ENCODE assay signal across 10 cellular contexts in the genomic region with DNA sequence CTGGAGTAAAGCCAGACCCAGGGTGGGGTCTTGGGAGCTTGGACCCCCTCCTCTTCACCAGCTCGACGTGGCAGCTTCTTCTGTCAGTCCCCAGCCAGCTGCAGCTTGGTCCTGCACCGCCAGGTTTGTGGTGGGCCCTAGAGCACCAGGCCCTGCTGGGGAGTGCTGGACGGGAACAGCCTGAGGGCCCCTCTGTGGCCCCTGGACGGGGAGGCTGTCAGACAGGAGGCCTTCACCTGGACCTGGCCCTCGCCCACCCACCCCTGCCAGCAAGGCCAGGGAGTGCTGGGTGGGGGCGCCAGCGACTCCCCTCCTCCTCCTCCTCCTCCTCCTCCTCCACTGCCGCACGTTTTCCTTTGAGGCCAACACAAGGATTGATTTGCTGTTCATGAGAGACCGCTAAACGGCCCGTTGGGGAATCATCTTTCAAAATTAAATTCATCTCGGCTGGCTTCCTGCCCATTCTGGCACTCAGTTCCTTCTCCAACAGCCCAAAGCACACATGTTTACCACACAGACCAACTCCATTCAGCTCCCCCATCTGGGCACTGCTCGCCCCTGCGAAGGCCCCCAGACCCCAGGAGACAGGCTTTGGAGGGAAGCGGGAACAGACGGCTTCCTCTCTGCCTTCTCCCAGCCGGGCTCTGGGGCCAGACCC. TPM values are rescaled to one million over a fixed set of nuclear protein-coding genes. Genes with fewer than 3 reads are reported as not detected.
DNase-seq lines count a peak whose midpoint lies in the region; ATAC-seq, FAIRE-seq and TF ChIP-seq lines count a peak whose summit lies in the region.
"Had no signal": no experiment of that assay in that cellular context is flagged by ENCODE, and none has a peak within 500 bp of the region (broad histone marks: within the 10 kb centered on the region; RNA-seq: fewer than 3 reads in every experiment).

No MANE protein-coding gene starts in this region.

- no peak for FAIRE-seq in K562 (lab: Jason Lieb, UNC)

- H3K9me2 ChIP-seq in neural cell (ENCODE audit: insufficient read depth, low read length) = no peaks in the 10 kb centered on the region

- WGBS in K562 (ENCODE audit: insufficient coverage, low coverage, missing lambda C conversion rate) = 8% methylated on average over 16 of the region's 19 CpGs
- WGBS in esophagus squamous epithelium, 2 donors = 0 to 9% methylated on average over 4 to 12 of the region's 19 CpGs
- WGBS in transverse colon (ENCODE audit: low coverage in 1 of 2), 2 donors = 23% methylated on average over 19 of the region's 19 CpGs; no CpG with 5 or more reads in 1 of the 2 donors

- CTCF ChIA-PET in K562 (lab: Yijun Ruan, JAX; ENCODE audit: low intra/inter-chr PET ratio) = no interaction called here

- BruUV-seq in K562 (replicated peaks; lab: Mats Ljungman, UMichigan) = no TSS peak

- H3K4me3 ChIP-seq in K562 (no peak overlapping the region), neural cell (ENCODE audit: low read length) (peak overlapping the region; percentile 70), esophagus squamous epithelium (peak overlapping the region in 2 of 4 donors; percentile 45 to 68), transverse colon (peak overlapping the region in 1 of 4 donors; percentile 44)

- H3K4me1 Mint-ChIP-seq in activated T-helper 17 cell treated with anti-CD3 and anti-CD28 coated beads, Interleukin-2, amount 50 U/mL, for 72 hours = no peaks in the 10 kb centered on the region

- TF ChIP-seq POLR2A in K562 (conservative IDR thresholded peaks at IDR 0.05) (no peak), esophagus squamous epithelium (IDR thresholded peaks at IDR 0.05) (no peak), transverse colon (IDR thresholded peaks at IDR 0.05) (no peak)

- no peaks in the 10 kb centered on the region for H3K9me1 ChIP-seq in K562 (ENCODE audit: control insufficient read depth, insufficient read depth, low read length)

- no peak overlapping the region for H3K27ac Mint-ChIP-seq in activated T-helper 17 cell treated with anti-CD3 and anti-CD28 coated beads, Interleukin-2, amount 50 U/mL, for 72 hours

- H3K4me1 ChIP-seq in K562 (replicated peaks in 1 of 2; ENCODE audit: control insufficient read depth in 2 of 2, insufficient read depth in 2 of 2, low read length in 2 of 2) = peaks cover 4 to 23% of the 10 kb centered on the region in 2 experiments; a peak in 3 of 5 replicates
- peaks cover 18 to 23% (median 22%) of the 10 kb centered on the region in 3 donors for H3K4me1 ChIP-seq in esophagus squamous epithelium
- peaks cover 11 to 19% (median 15%) of the 10 kb centered on the region in 4 donors for H3K4me1 ChIP-seq in transverse colon

- H3F3A ChIP-seq in neural cell (ENCODE audit: insufficient read depth, low read length, poor library complexity, severe bottlenecking) = no peaks in the 10 kb centered on the region

- H3K27me3 ChIP-seq in K562 (ENCODE audit: control insufficient read depth in 2 of 2, insufficient read depth in 2 of 2, low read length in 2 of 2) (peaks cover 12 to 74% of the 10 kb centered on the region in 2 experiments; a peak in 4 of 5 replicates), neural cell (ENCODE audit: insufficient read depth, low read depth, low read length) (peaks cover 8% of the 10 kb centered on the region), esophagus squamous epithelium (peaks cover 0 to 86% (median 2%) of the 10 kb centered on the region in 4 donors), transverse colon (peaks cover 51% of the 10 kb centered on the region)

- H3K9me3 ChIP-seq in K562 (replicated peaks; ENCODE audit: control insufficient read depth, insufficient read depth, low read depth, low read length) (no peaks in the 10 kb centered on the region), neural cell (ENCODE audit: low read length) (no peaks in the 10 kb centered on the region), esophagus squamous epithelium (no peaks in the 10 kb centered on the region), transverse colon (no peaks in the 10 kb centered on the region)

- TF ChIP-seq CTCF in K562 (IDR thresholded peaks at IDR 0.05 in 2 of 3, conservative IDR thresholded peaks at IDR 0.05 in 1 of 3; ENCODE audit: insufficient read depth in 2 of 3, low read depth in 1 of 3, low read length in 3 of 3) (no peak), neural cell (IDR thresholded peaks at IDR 0.05; ENCODE audit: poor library complexity, severe bottlenecking) (no peak), esophagus squamous epithelium (IDR thresholded peaks at IDR 0.05) (no peak), transverse colon (IDR thresholded peaks at IDR 0.05) (no peak)

- no peak for TF ChIP-seq EP300 in Ishikawa (IDR thresholded peaks at IDR 0.05; ENCODE audit: borderline replicate concordance)
- TF ChIP-seq EP300 in K562 (IDR thresholded peaks at IDR 0.05; ENCODE audit: low read length) = no peak
- no peak for TF ChIP-seq EP300 in neural cell (conservative IDR thresholded peaks at IDR 0.05; ENCODE audit: poor library complexity, severe bottlenecking)
- TF ChIP-seq EP300 in transverse colon (IDR thresholded peaks at IDR 0.05; ENCODE audit: low read depth) = no peak

- intact Hi-C loops in K562 (cut with micrococcal nuclease) (no loop called here), esophagus squamous epithelium (cut with DNase I) (no loop called here), transverse colon (cut with DNase I; ENCODE audit: low total_unique reads) (no loop called here)

- in situ Hi-C loops in K562 (cut with MboI) = no loop called here
- in situ Hi-C loops in transverse colon (cut with MboI; ENCODE audit: low pct_ligation_motif_present in 1 of 4, low pct_unique_long_range_greater_than_20kb in 1 of 4, low sequenced_read_pairs in 3 of 4) = no loop called here

- H3K36me3 Mint-ChIP-seq in activated T-helper 17 cell treated with anti-CD3 and anti-CD28 coated beads, Interleukin-2, amount 50 U/mL, for 72 hours (ENCODE audit: low read depth) = no peaks in the 10 kb centered on the region

- H3K9ac ChIP-seq in K562 (ENCODE audit: insufficient read depth in 1 of 2, low read depth in 2 of 2, low read length in 2 of 2) = no peak overlapping the region
- H3K9ac ChIP-seq in neural cell (ENCODE audit: low read length) = no peak overlapping the region

- H3K4me2 ChIP-seq in K562 (ENCODE audit: insufficient read depth, low read length) = no peak overlapping the region
- no peak overlapping the region for H3K4me2 ChIP-seq in neural cell (ENCODE audit: low read length)

- H3K9me3 Mint-ChIP-seq in activated T-helper 17 cell treated with anti-CD3 and anti-CD28 coated beads, Interleukin-2, amount 50 U/mL, for 72 hours = no peaks in the 10 kb centered on the region

- POLR2A ChIA-PET in K562 (lab: Yijun Ruan, JAX) = interaction anchor here (1.1 kb wide), 1 partner anchor 19 kb away, joined by 3 read pairs; no protein-coding TSS in a partner anchor

- no peaks in the 10 kb centered on the region for H3K36me3 ChIP-seq in K562 (ENCODE audit: control insufficient read depth, insufficient read depth, low read length)
- H3K36me3 ChIP-seq in neural cell (ENCODE audit: insufficient read depth, low read length) = no peaks in the 10 kb centered on the region
- H3K36me3 ChIP-seq in esophagus squamous epithelium = no peaks in the 10 kb centered on the region
- no peaks in the 10 kb centered on the region for H3K36me3 ChIP-seq in transverse colon

- no peaks in the 10 kb centered on the region for H3K79me2 ChIP-seq in K562 (ENCODE audit: control insufficient read depth, insufficient read depth, low read length)
- no peaks in the 10 kb centered on the region for H3K79me2 ChIP-seq in neural cell (replicated peaks; ENCODE audit: insufficient read depth, low read length)

- ATAC-seq in K562 = no peak
- ATAC-seq in activated T-helper 17 cell treated with anti-CD3 and anti-CD28 coated beads, Interleukin-2, amount 50 U/mL, for 72 hours (replicated peaks) = no peak

- peak; percentile 70 for DNase-seq in DMS 273 treated with DMSO at 0.1 percent for 48 hours (lab: John Stamatoyannopoulos, UW)
- no peak for DNase-seq in K562 (ENCODE audit: extremely low read depth in 1 of 4, low spot score in 3 of 4)
- no peak for DNase-seq in esophagus squamous epithelium (lab: John Stamatoyannopoulos, UW)
- no peak for DNase-seq in transverse colon
- DNase-seq in mucosa of gallbladder (ENCODE audit: low spot score) = no peak
- DNase-seq: midbrain had no signal

- TF ChIP-seq RAD21 in Ishikawa (IDR thresholded peaks at IDR 0.05; ENCODE audit: low read depth) (no peak), K562 (CRISPR knock-in tag; conservative IDR thresholded peaks at IDR 0.05 in 1 of 2, IDR thresholded peaks at IDR 0.05 in 1 of 2) (no peak), neural cell (conservative IDR thresholded peaks at IDR 0.05) (no peak)

- H3K27me3 Mint-ChIP-seq in activated T-helper 17 cell treated with anti-CD3 and anti-CD28 coated beads, Interleukin-2, amount 50 U/mL, for 72 hours = peaks cover 8% of the 10 kb centered on the region

- H2AFZ ChIP-seq in K562 (ENCODE audit: low read depth, low read length) = no peak overlapping the region
- H2AFZ ChIP-seq in neural cell (ENCODE audit: low read depth, low read length) = no peak overlapping the region

- H4K20me1 ChIP-seq in K562 (replicated peaks; ENCODE audit: control insufficient read depth, insufficient read depth, low read length) (peaks cover 20% of the 10 kb centered on the region), neural cell (ENCODE audit: insufficient read depth) (no peaks in the 10 kb centered on the region)

- H3K4me3 Mint-ChIP-seq in activated T-helper 17 cell treated with anti-CD3 and anti-CD28 coated beads, Interleukin-2, amount 50 U/mL, for 72 hours = no peak overlapping the region

- no peak overlapping the region for H3K27ac ChIP-seq in K562 (ENCODE audit: extremely low read depth, low read depth, low read length)
- H3K27ac ChIP-seq in neural cell (ENCODE audit: low read length) = no peak overlapping the region
- no peak overlapping the region for H3K27ac ChIP-seq in esophagus squamous epithelium
- no peak overlapping the region for H3K27ac ChIP-seq in transverse colon

RNA-seq across cellular contexts. Expression of a gene that starts 1.0 kb away (rescaled TPM):
- 0.90 and 2.1 TPM in 2 replicates for total RNA-seq in K562 (2011; cell fraction: chromatin; rRNA removed; ENCODE audit: low replicate concordance)
- total RNA-seq in K562 (2011; cell fraction: nucleolus; rRNA removed) = 1.6 and 1.8 TPM in 2 replicates
- 0.73 and 0.99 TPM in 2 replicates for total RNA-seq in K562 (2011; cell fraction: nucleoplasm; rRNA removed)
- total RNA-seq in K562 (2014; rRNA removed) (0.04 and 0.32 TPM in 2 replicates), K562 (2014; rRNA removed; fragmentation: Illumina TruSeq; extraction: Trizol) (not detected in 2 replicates), K562 (2015; rRNA removed; fragmentation: Illumina TruSeq; extraction: Trizol) (0.11 and 0.14 TPM in 2 replicates), K562 (2021) (0.40 and 1.7 TPM in 2 replicates), esophagus squamous epithelium (10 to 100 TPM in 3 of 4 donors, 1 to 10 TPM in 1; 8.8 to 27.1 (median 16.8) TPM), transverse colon (10 to 100 TPM in 2 of 4 donors, 1 to 10 TPM in 2; 4.1 to 27.1 (median 11.4) TPM), mucosa of gallbladder (43.4 TPM)
- polyA plus RNA-seq in K562 (2011; rRNA removed) (0.03 and 0.16 TPM in 2 replicates), K562 (2014; fragmentation: Illumina TruSeq; extraction: Trizol) (0.04 and 0.24 TPM in 2 replicates), K562 (2014; fragmentation: Nextera tagmentation; extraction: Ambion mirVana) (not detected), K562 (2014; rRNA removed) (0.25 and 0.65 TPM in 2 replicates), neural cell (6.0 and 17.6 TPM in 2 replicates)
- 0.03 and 0.10 TPM in 2 replicates for polyA plus RNA-seq in K562 (2011; cell fraction: cytosol; rRNA removed)
- polyA plus RNA-seq in K562 (2011; cell fraction: nucleus; rRNA removed) = 1.3 and 1.8 TPM in 2 replicates
- 0.51 and 14.3 TPM in 2 replicates for polyA plus RNA-seq in K562 (2012)
- not detected in 2 replicates for polyA minus RNA-seq in K562 (2011; rRNA and poly(A)+ RNA removed)
- not detected in 2 replicates for polyA minus RNA-seq in K562 (2011; cell fraction: cytosol; rRNA and poly(A)+ RNA removed)
- 0.27 and 0.67 TPM in 2 replicates for polyA minus RNA-seq in K562 (2011; cell fraction: nucleus; rRNA and poly(A)+ RNA removed)
- polyA minus RNA-seq in neural cell = 3.1 and 4.1 TPM in 2 replicates
- total RNA-seq in activated T-helper 17 cell treated with anti-CD3 and anti-CD28 coated beads, Interleukin-2, amount 50 U/mL, for 72 hours = 1 to 10 TPM; 5.0 to 9.7 TPM

RNA-seq across cellular contexts. Expression of a gene that starts 14.5 kb away (rescaled TPM):
- 5.9 and 9.5 TPM in 2 replicates for total RNA-seq in K562 (2011; cell fraction: chromatin; rRNA removed; ENCODE audit: low replicate concordance)
- total RNA-seq in K562 (2011; cell fraction: nucleolus; rRNA removed) = 7.4 and 8.7 TPM in 2 replicates
- 7.7 and 9.1 TPM in 2 replicates for total RNA-seq in K562 (2011; cell fraction: nucleoplasm; rRNA removed)
- 4.6 and 5.1 TPM in 2 replicates for total RNA-seq in K562 (2014; rRNA removed)
- total RNA-seq in K562 (2014; rRNA removed; fragmentation: Illumina TruSeq; extraction: Trizol) = 5.0 and 5.2 TPM in 2 replicates
- total RNA-seq in K562 (2015; rRNA removed; fragmentation: Illumina TruSeq; extraction: Trizol) = 5.7 and 6.2 TPM in 2 replicates
- total RNA-seq in K562 (2021) = 8.4 and 8.9 TPM in 2 replicates
- 9.9 and 11.0 TPM in 2 replicates for polyA plus RNA-seq in K562 (2011; rRNA removed)
- 10.9 and 11.7 TPM in 2 replicates for polyA plus RNA-seq in K562 (2011; cell fraction: cytosol; rRNA removed)
- polyA plus RNA-seq in K562 (2011; cell fraction: nucleus; rRNA removed) = 6.1 and 6.5 TPM in 2 replicates
- 9.3 and 18.8 TPM in 2 replicates for polyA plus RNA-seq in K562 (2012)
- 9.7 and 10.0 TPM in 2 replicates for polyA plus RNA-seq in K562 (2014; fragmentation: Illumina TruSeq; extraction: Trizol)
- polyA plus RNA-seq in K562 (2014; fragmentation: Nextera tagmentation; extraction: Ambion mirVana) = 1 to 10 TPM; 1.6 to 1.9 TPM
- 6.8 and 7.1 TPM in 2 replicates for polyA plus RNA-seq in K562 (2014; rRNA removed)
- polyA minus RNA-seq in K562 (2011; rRNA and poly(A)+ RNA removed) = 5.7 and 7.5 TPM in 2 replicates
- polyA minus RNA-seq in K562 (2011; cell fraction: cytosol; rRNA and poly(A)+ RNA removed) = 5.6 and 7.6 TPM in 2 replicates
- polyA minus RNA-seq in K562 (2011; cell fraction: nucleus; rRNA and poly(A)+ RNA removed) = 2.2 and 3.7 TPM in 2 replicates
- polyA plus RNA-seq in neural cell = 16.8 and 22.4 TPM in 2 replicates
- 23.0 and 24.6 TPM in 2 replicates for polyA minus RNA-seq in neural cell
- 10 to 100 TPM; 27.9 to 44.7 (median 33.2) TPM for total RNA-seq in esophagus squamous epithelium
- 10 to 100 TPM; 24.5 to 86.8 (median 56.0) TPM for total RNA-seq in transverse colon
- 10 to 100 TPM in 1 of 2 donors, 1 to 10 TPM in 1; 8.9 to 10.4 TPM for total RNA-seq in activated T-helper 17 cell treated with anti-CD3 and anti-CD28 coated beads, Interleukin-2, amount 50 U/mL, for 72 hours
- total RNA-seq in mucosa of gallbladder = 96.5 TPM

RNA-seq across cellular contexts. Expression of a gene that starts 39.6 kb away (rescaled TPM):
- total RNA-seq in K562 (2011; cell fraction: chromatin; rRNA removed; ENCODE audit: low replicate concordance) = 77.5 and 153 TPM in 2 replicates
- total RNA-seq in K562 (2011; cell fraction: nucleolus; rRNA removed) = 74.2 and 75.4 TPM in 2 replicates
- 71.3 and 71.5 TPM in 2 replicates for total RNA-seq in K562 (2011; cell fraction: nucleoplasm; rRNA removed)
- total RNA-seq in K562 (2014; rRNA removed) (30.1 and 39.3 TPM in 2 replicates), K562 (2014; rRNA removed; fragmentation: Illumina TruSeq; extraction: Trizol) (11.0 and 14.7 TPM in 2 replicates), K562 (2015; rRNA removed; fragmentation: Illumina TruSeq; extraction: Trizol) (21.3 and 22.1 TPM in 2 replicates), K562 (2021) (30.9 and 34.7 TPM in 2 replicates), esophagus squamous epithelium (10 to 100 TPM in 2 of 4 donors, 1 to 10 TPM in 2; 7.6 to 17.2 (median 11.8) TPM), transverse colon (10 to 100 TPM; 19.7 to 30.4 (median 25.5) TPM), mucosa of gallbladder (21.6 TPM)
- polyA plus RNA-seq in K562 (2011; rRNA removed) (47.1 and 54.8 TPM in 2 replicates), K562 (2014; fragmentation: Illumina TruSeq; extraction: Trizol) (32.5 and 40.4 TPM in 2 replicates), K562 (2014; fragmentation: Nextera tagmentation; extraction: Ambion mirVana) (1 to 10 TPM; 4.3 to 4.7 TPM), K562 (2014; rRNA removed) (51.8 and 55.9 TPM in 2 replicates), neural cell (32.9 and 50.7 TPM in 2 replicates)
- polyA plus RNA-seq in K562 (2011; cell fraction: cytosol; rRNA removed) = 66.9 and 81.5 TPM in 2 replicates
- polyA plus RNA-seq in K562 (2011; cell fraction: nucleus; rRNA removed) = 139 and 154 TPM in 2 replicates
- 30.5 and 35.0 TPM in 2 replicates for polyA plus RNA-seq in K562 (2012)
- polyA minus RNA-seq in K562 (2011; rRNA and poly(A)+ RNA removed) = 14.7 and 17.8 TPM in 2 replicates
- polyA minus RNA-seq in K562 (2011; cell fraction: cytosol; rRNA and poly(A)+ RNA removed) = 18.6 and 19.5 TPM in 2 replicates
- 38.8 and 57.4 TPM in 2 replicates for polyA minus RNA-seq in K562 (2011; cell fraction: nucleus; rRNA and poly(A)+ RNA removed)
- polyA minus RNA-seq in neural cell = 22.1 and 28.7 TPM in 2 replicates
- total RNA-seq in activated T-helper 17 cell treated with anti-CD3 and anti-CD28 coated beads, Interleukin-2, amount 50 U/mL, for 72 hours = 10 to 100 TPM; 14.4 to 27.7 TPM

RNA-seq across cellular contexts. Expression of a gene that starts 42.0 kb away (rescaled TPM):
- 4.9 and 25.6 TPM in 2 replicates for total RNA-seq in K562 (2011; cell fraction: chromatin; rRNA removed; ENCODE audit: low replicate concordance)
- total RNA-seq in K562 (2011; cell fraction: nucleolus; rRNA removed) = 10.5 and 13.5 TPM in 2 replicates
- total RNA-seq in K562 (2011; cell fraction: nucleoplasm; rRNA removed) = 6.2 and 6.6 TPM in 2 replicates
- total RNA-seq in K562 (2014; rRNA removed) (0.49 and 0.50 TPM in 2 replicates), K562 (2014; rRNA removed; fragmentation: Illumina TruSeq; extraction: Trizol) (0.07 and 0.10 TPM in 2 replicates), K562 (2015; rRNA removed; fragmentation: Illumina TruSeq; extraction: Trizol) (0.40 and 0.41 TPM in 2 replicates), K562 (2021) (1.3 and 1.6 TPM in 2 replicates), esophagus squamous epithelium (1 to 10 TPM; 4.9 to 8.8 (median 7.0) TPM), transverse colon (under 1 TPM in 2 of 4 donors, not detected in 2; 0.20 to 0.32 TPM), mucosa of gallbladder (0.17 TPM)
- polyA plus RNA-seq in K562 (2011; rRNA removed) (0.72 and 1.1 TPM in 2 replicates), K562 (2014; fragmentation: Illumina TruSeq; extraction: Trizol) (0.12 and 0.73 TPM in 2 replicates), K562 (2014; fragmentation: Nextera tagmentation; extraction: Ambion mirVana) (not detected), K562 (2014; rRNA removed) (0.38 and 1.1 TPM in 2 replicates), neural cell (not detected in 2 replicates)
- 0.46 and 1.4 TPM in 2 replicates for polyA plus RNA-seq in K562 (2011; cell fraction: cytosol; rRNA removed)
- polyA plus RNA-seq in K562 (2011; cell fraction: nucleus; rRNA removed) = 5.8 and 13.3 TPM in 2 replicates
- polyA plus RNA-seq in K562 (2012) = 0.87 and 0.90 TPM in 2 replicates
- polyA minus RNA-seq in K562 (2011; rRNA and poly(A)+ RNA removed) = 0.78 and 2.1 TPM in 2 replicates
- polyA minus RNA-seq in K562 (2011; cell fraction: cytosol; rRNA and poly(A)+ RNA removed) = 1.8 and 2.2 TPM in 2 replicates
- 5.8 and 11.8 TPM in 2 replicates for polyA minus RNA-seq in K562 (2011; cell fraction: nucleus; rRNA and poly(A)+ RNA removed)
- not detected in 2 replicates for polyA minus RNA-seq in neural cell
- 1 to 10 TPM in 1 of 2 donors, under 1 TPM in 1; 0.95 to 1.1 TPM for total RNA-seq in activated T-helper 17 cell treated with anti-CD3 and anti-CD28 coated beads, Interleukin-2, amount 50 U/mL, for 72 hours
- total RNA-seq: RPMI7951 had no signal
